Comparison of ENCODE assay signal across 10 cellular contexts in genomic region chr5:41057940-41058339, GRCh38. TPM values are rescaled to one million over a fixed set of nuclear protein-coding genes. Genes with fewer than 3 reads are reported as not detected.
"Had no signal": no experiment of that assay in that cellular context is flagged by ENCODE, and none has a peak within 500 bp of the region (broad histone marks: within the 10 kb centered on the region; RNA-seq: fewer than 3 reads in every experiment).

No MANE protein-coding gene starts in this region.

- H3K4me3 ChIP-seq: HAP-1 had no signal

- H3K9me3 ChIP-seq: HAP-1 had no signal

- H3K27ac ChIP-seq: HL-60 had no signal

- H3K4me1 ChIP-seq: HAP-1 had no signal

- H3K36me3 ChIP-seq: HAP-1 had no signal

- H3K27ac Mint-ChIP-seq: HFFc6, IgD-negative memory B cell had no signal

- H3K9me3 Mint-ChIP-seq: HFFc6 had no signal

- DNase-seq: GOT3, H7, HFFc6, KBM-7 had no signal

- FAIRE-seq: HepG2 had no signal

- ATAC-seq: HCT116, HepG2 had no signal

- H3K4me3 Mint-ChIP-seq: HFFc6, IgD-negative memory B cell had no signal

RNA-seq across cellular contexts. Expression of gene MROH2B, which starts 13.2 kb away (rescaled TPM):
- total RNA-seq: H4, H7, HepG2, HFFc6 had no signal
- polyA plus RNA-seq: HepG2, IgD-negative memory B cell had no signal
